1 cellular context compared by ENCODE assay signal in genomic region chr7:7100432-7100849, GRCh38.
TF ChIP-seq lines count a peak whose summit lies in the region.

No MANE protein-coding gene starts in this region.

TF ChIP-seq in K562, 482 proteins besides CTCF, POLR2A, EP300 and RAD21 (continued from another document and continues in another):
- TF ChIP-seq ARID4B (CRISPR knock-in tag; IDR thresholded peaks at IDR 0.05) (no peak), ZNF408 (CRISPR knock-in tag; IDR thresholded peaks at IDR 0.05; ENCODE audit: low read depth) (no peak), OTX1 (CRISPR knock-in tag; IDR thresholded peaks at IDR 0.05) (no peak), FOXM1 (IDR thresholded peaks at IDR 0.05; ENCODE audit: low read depth) (peak; percentile 57), FOXM1 (CRISPR knock-in tag; IDR thresholded peaks at IDR 0.05; ENCODE audit: low read depth) (no peak), ZNF3 (CRISPR knock-in tag; IDR thresholded peaks at IDR 0.05) (no peak), NKRF (IDR thresholded peaks at IDR 0.05; ENCODE audit: borderline replicate concordance) (no peak), NEUROD1 (IDR thresholded peaks at IDR 0.05; ENCODE audit: borderline replicate concordance, low read depth, low read length, partially characterized antibody) (peak; percentile 59), PBX2 (CRISPR knock-in tag; IDR thresholded peaks at IDR 0.05; ENCODE audit: low read depth) (no peak), PBX2 (tag; conservative IDR thresholded peaks at IDR 0.05; ENCODE audit: low read depth) (peak; percentile 32; the same call in 1 of the 2 replicates), PATZ1 (CRISPR knock-in tag; IDR thresholded peaks at IDR 0.05; ENCODE audit: borderline replicate concordance) (no peak), STAT6 (CRISPR knock-in tag; IDR thresholded peaks at IDR 0.05) (peak; percentile 75; the same call in 1 of the 2 replicates), ELF1 (tag; IDR thresholded peaks at IDR 0.05) (no peak), PRPF4 (IDR thresholded peaks at IDR 0.05; ENCODE audit: insufficient read depth, low read depth, low read length, poor library complexity, severe bottlenecking) (no peak), CREB1 (IDR thresholded peaks at IDR 0.05) (0 out of 2 replicates have a peak, but pooled peaks have one; percentile 48), CREB1 (CRISPR knock-in tag; IDR thresholded peaks at IDR 0.05) (0 out of 2 replicates have a peak, but pooled peaks have one; percentile 48), RUNX1 (IDR thresholded peaks at IDR 0.05; ENCODE audit: low read depth) (no peak), RBM39 (optimal IDR thresholded peaks at IDR 0.05; ENCODE audit: low read depth, low read length) (no peak), ATF1 (CRISPR knock-in tag; IDR thresholded peaks at IDR 0.05) (no peak), ATF1 (tag; IDR thresholded peaks at IDR 0.05) (peak; percentile 40; the same call in 1 of the 2 replicates), TCF3 (CRISPR knock-in tag; IDR thresholded peaks at IDR 0.05) (peak; percentile 94), MAFG (tag; conservative IDR thresholded peaks at IDR 0.05) (peak; percentile 65), NFIC (IDR thresholded peaks at IDR 0.05) (peak; percentile 79), DNMT1 (IDR thresholded peaks at IDR 0.05) (no peak), RBFOX2 (IDR thresholded peaks at IDR 0.05; ENCODE audit: low read depth, low read length) (no peak), GABPA (tag; conservative IDR thresholded peaks at IDR 0.05; ENCODE audit: low read depth) (no peak), ZBTB34 (CRISPR knock-in tag; IDR thresholded peaks at IDR 0.05) (no peak), C11orf30 (IDR thresholded peaks at IDR 0.05; ENCODE audit: low read depth) (peak; percentile 51; the same call in 1 of the 2 replicates), THRAP3 (IDR thresholded peaks at IDR 0.05; ENCODE audit: borderline replicate concordance) (no peak), MIER1 (IDR thresholded peaks at IDR 0.05; ENCODE audit: low read depth) (no peak), ZNF740 (CRISPR knock-in tag; IDR thresholded peaks at IDR 0.05) (no peak), ZNF740 (tag; IDR thresholded peaks at IDR 0.05) (no peak), KDM1A (IDR thresholded peaks at IDR 0.05) (peak; percentile 84 to 91), IFI16 (CRISPR knock-in tag; IDR thresholded peaks at IDR 0.05) (no peak), RBM25 (IDR thresholded peaks at IDR 0.05; ENCODE audit: low read depth, low read length, severe bottlenecking) (no peak), ZNF444 (CRISPR knock-in tag; IDR thresholded peaks at IDR 0.05) (no peak), NFYB (IDR thresholded peaks at IDR 0.05; ENCODE audit: extremely low read depth, insufficient read length) (no peak), LCOR (CRISPR knock-in tag; IDR thresholded peaks at IDR 0.05) (peak; percentile 65), ZNF644 (tag; IDR thresholded peaks at IDR 0.05; ENCODE audit: low read depth) (0 out of 2 replicates have a peak, but pooled peaks have one; percentile 12), PYGO2 (tag; IDR thresholded peaks at IDR 0.05) (0 out of 2 replicates have a peak, but pooled peaks have one; percentile 40), ZEB2 (IDR thresholded peaks at IDR 0.05) (peak; percentile 73; the same call in 1 of the 2 replicates), EZH2 (IDR thresholded peaks at IDR 0.05; ENCODE audit: borderline replicate concordance, low read depth, low read length) (no peak), TAF7 (tag; IDR thresholded peaks at IDR 0.05) (no peak), TEAD4 (IDR thresholded peaks at IDR 0.05; ENCODE audit: low read length) (peak; percentile 96), TEAD4 (CRISPR knock-in tag; IDR thresholded peaks at IDR 0.05; ENCODE audit: borderline replicate concordance) (no peak), CEBPB (tag; IDR thresholded peaks at IDR 0.05) (no peak), ZNF76 (CRISPR knock-in tag; IDR thresholded peaks at IDR 0.05; ENCODE audit: borderline replicate concordance) (no peak), ZNF384 (IDR thresholded peaks at IDR 0.05; ENCODE audit: low read depth, low read length) (no peak)
